In the genomic region with DNA sequence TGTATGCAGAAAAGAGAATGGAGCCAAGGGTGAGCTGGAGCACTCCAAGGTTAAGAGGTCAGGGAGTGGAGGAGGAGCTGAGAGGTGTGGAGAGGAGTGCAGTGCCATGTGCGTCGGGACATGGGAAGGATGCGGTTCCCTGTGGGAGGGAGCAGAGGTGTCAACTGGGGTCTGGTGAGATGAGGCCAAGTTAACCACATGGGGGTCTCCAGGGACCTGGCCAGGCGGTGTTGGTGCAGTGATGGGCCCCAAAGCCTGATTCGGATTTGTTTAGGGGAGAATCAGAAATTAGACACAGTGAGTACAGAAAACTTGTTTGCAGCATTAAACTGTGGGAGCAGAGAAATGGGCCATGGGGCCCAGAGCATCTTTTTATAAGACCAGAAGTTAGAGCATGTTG, we compare ENCODE assay signal across 24 cellular contexts.
"Had no signal": no experiment of that assay in that cellular context is flagged by ENCODE, and none has a peak within 500 bp of the region (broad histone marks: within the 10 kb centered on the region; RNA-seq: fewer than 3 reads in every experiment).

No MANE protein-coding gene starts in this region.

- ATAC-seq: activated CD4-positive, CD25-positive, alpha-beta regulatory T cell treated with anti-CD3 and anti-CD28 coated beads, Interleukin-2, amount 50 U/mL, for 24 hours; activated CD8-positive, alpha-beta T cell treated with anti-CD3 and anti-CD28 coated beads for 36 hours; Panc1; SK-N-SH treated with all-trans-retinoic acid at 6 μM for 48 hours had no signal

- H3K27ac Mint-ChIP-seq: activated CD8-positive, alpha-beta T cell treated with anti-CD3 and anti-CD28 coated beads for 36 hours; activated T-cell treated with anti-CD3 and anti-CD28 coated beads, Interleukin-2, amount 50 U/mL, for 72 hours had no signal

- H3K27me3 Mint-ChIP-seq: activated CD8-positive, alpha-beta T cell treated with anti-CD3 and anti-CD28 coated beads for 36 hours; activated naive CD4-positive, alpha-beta T cell treated with anti-CD3 and anti-CD28 coated beads, Interleukin-2, amount 50 U/mL, for 24 hours had no signal

- H3K9me3 Mint-ChIP-seq: activated CD8-positive, alpha-beta T cell treated with anti-CD3 and anti-CD28 coated beads for 36 hours; activated naive CD4-positive, alpha-beta T cell treated with anti-CD3 and anti-CD28 coated beads, Interleukin-2, amount 50 U/mL, for 24 hours; activated T-cell treated with anti-CD3 and anti-CD28 coated beads, Interleukin-2, amount 50 U/mL, for 72 hours had no signal

- DNase-seq: activated CD4-positive, alpha-beta T cell treated with anti-CD3 and anti-CD28 coated beads for 4 hours; activated CD8-positive, alpha-beta memory T cell treated with anti-CD3 and anti-CD28 coated beads, Interleukin-2, amount 50 U/mL, for 4 hours; activated CD8-positive, alpha-beta T cell treated with anti-CD3 and anti-CD28 coated beads for 36 hours; activated naive CD4-positive, alpha-beta T cell; activated T-cell treated with anti-CD3 and anti-CD28 coated beads, Interleukin-2, amount 50 U/mL, for 72 hours; amygdala; cerebellar nuclear complex; NCI-H1048; NCI-H146; NCI-H2029; NCI-H2107; NCI-H2171 treated with DMSO at 0.1 percent for 48 hours; NCI-H226; NCI-H510A; NCI-H526 treated with DMSO at 0.1 percent for 48 hours; NCI-H82; RPMI8226; SHP77; SW 1271 had no signal

- H3K36me3 Mint-ChIP-seq: activated naive CD4-positive, alpha-beta T cell treated with anti-CD3 and anti-CD28 coated beads, Interleukin-2, amount 50 U/mL, for 24 hours had no signal

- H3K4me3 Mint-ChIP-seq: activated CD8-positive, alpha-beta T cell treated with anti-CD3 and anti-CD28 coated beads for 36 hours; activated naive CD4-positive, alpha-beta T cell treated with anti-CD3 and anti-CD28 coated beads, Interleukin-2, amount 50 U/mL, for 24 hours; activated T-cell treated with anti-CD3 and anti-CD28 coated beads, Interleukin-2, amount 50 U/mL, for 72 hours had no signal

- H3K36me3 ChIP-seq: SJSA1 had no signal

- H3K27me3 ChIP-seq: SJSA1 had no signal

- H3K9me3 ChIP-seq: SJSA1 had no signal

- H3K4me3 ChIP-seq: SJSA1 had no signal

- H3K27ac ChIP-seq: SJSA1 had no signal
